8 cellular contexts compared by ENCODE assay signal in the genomic region with DNA sequence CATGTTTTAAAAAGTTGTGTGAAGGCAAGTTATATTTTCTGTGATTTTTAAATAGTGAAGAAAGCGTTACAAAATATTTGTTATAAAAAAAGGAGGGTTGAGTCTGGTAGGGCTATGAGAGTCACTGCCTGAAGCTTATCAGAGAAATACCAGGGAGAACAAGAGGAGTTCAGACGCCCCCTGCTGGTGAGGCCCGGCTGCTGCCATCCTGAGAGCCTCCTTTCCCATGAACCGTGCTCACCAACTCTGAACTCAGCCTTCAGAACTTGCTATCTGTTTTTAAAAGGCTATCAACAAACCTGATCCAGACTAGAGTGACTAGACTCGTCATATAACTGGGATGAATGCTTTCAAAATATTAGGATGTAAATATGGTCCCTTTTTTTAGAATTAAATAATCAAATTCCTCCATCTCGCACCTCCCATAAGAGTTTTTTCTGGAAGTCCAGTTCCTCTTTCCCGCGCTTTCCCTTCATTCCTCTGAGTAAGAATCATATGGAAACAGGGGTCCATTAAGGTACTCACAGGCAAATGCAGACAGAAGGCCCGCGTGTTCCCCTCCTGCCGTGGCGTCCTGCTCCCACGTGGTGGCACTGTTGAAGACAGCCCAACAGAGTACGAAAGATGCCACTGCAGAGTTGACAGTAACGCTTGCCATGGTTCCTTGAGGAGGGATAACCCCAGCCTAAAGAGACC. TPM values are rescaled to one million over a fixed set of nuclear protein-coding genes. Genes with fewer than 3 reads are reported as not detected.
A peak's percentile ranks its signal among the peaks of the same experiment; 100 is the strongest.
DNase-seq lines count a peak whose midpoint lies in the region; ATAC-seq and TF ChIP-seq lines count a peak whose summit lies in the region.

No MANE protein-coding gene starts in this region.

- H3K27me3 Mint-ChIP-seq in activated B cell treated with CpG ODN at 0.5 μM for 24 hours = peaks cover 3% of the 10 kb centered on the region

- intact Hi-C loops in activated B cell treated with CpG ODN at 0.5 μM for 24 hours (cut with micrococcal nuclease) = loop anchor here (1.0 to 5.0 kb wide), 3 partner anchors 281 to 406 kb away; no protein-coding TSS in a partner anchor

- no peaks in the 10 kb centered on the region for H3K9me3 ChIP-seq in AG04450 (ENCODE audit: control insufficient read depth, insufficient read depth, low read length)

- no peak overlapping the region for H3K27ac ChIP-seq in AG04450 (ENCODE audit: low read depth, low read length)
- H3K27ac ChIP-seq in caudate nucleus (ENCODE audit: low read depth, low read length) = no peak overlapping the region

- POLR2A ChIA-PET in AG04450 (lab: Yijun Ruan, JAX) (interaction anchor here (2.2 kb wide), 1 partner anchor 26 kb away, joined by 8 read pairs; the partner anchor contains the start of gene SPATA6), activated B cell treated with CpG ODN at 0.5 μM for 24 hours (lab: Charles Lee) (no interaction called here)

- ATAC-seq in GM18861 (IDR thresholded peaks at IDR 0.05; ENCODE audit: unreplicated experiment) = peak; percentile 78
- ATAC-seq in HG03103 (IDR thresholded peaks at IDR 0.05; ENCODE audit: low read depth, unreplicated experiment) = peak; percentile 91
- peak; percentile 77 for ATAC-seq in activated B cell treated with CpG ODN at 0.5 μM for 24 hours (ENCODE audit: low read depth)

- no peaks in the 10 kb centered on the region for H3K9me3 Mint-ChIP-seq in activated B cell treated with CpG ODN at 0.5 μM for 24 hours

- no peak overlapping the region for H3K27ac Mint-ChIP-seq in activated B cell treated with CpG ODN at 0.5 μM for 24 hours

- CTCF ChIA-PET in AG04450 (lab: Charles Lee) = interaction anchor here (0.6 to 5.0 kb wide), 60 partner anchors 9 to 1302 kb away, joined by 3 to 63 read pairs (median 4); partner anchors contain the start of gene SPATA6
- CTCF ChIA-PET in activated B cell treated with CpG ODN at 0.5 μM for 24 hours (lab: Charles Lee) = interaction anchor here (0.7 to 2.4 kb wide), 5 partner anchors 9 to 404 kb away, joined by 4 to 28 read pairs (median 6); no protein-coding TSS in a partner anchor

- peaks cover 4% of the 10 kb centered on the region for H3K4me1 Mint-ChIP-seq in activated B cell treated with CpG ODN at 0.5 μM for 24 hours

- no peak overlapping the region for H3K4me3 ChIP-seq in AG04450 (ENCODE audit: low read depth, low read length)

- no peaks in the 10 kb centered on the region for H3K36me3 Mint-ChIP-seq in activated B cell treated with CpG ODN at 0.5 μM for 24 hours (ENCODE audit: low read depth)

- DNase-seq in AG04450 (ENCODE audit: low read depth, low spot score) = peak; percentile 48
- peak; percentile 36 for DNase-seq in NCI-H2196 treated with DMSO at 0.1 percent for 48 hours (lab: John Stamatoyannopoulos, UW; ENCODE audit: unreplicated experiment)
- DNase-seq in activated B cell treated with CpG ODN at 0.5 μM for 24 hours = peak; percentile 32
- DNase-seq in caudate nucleus (lab: John Stamatoyannopoulos, UW) = peak in 60 of 61 donors; percentile 4 to 87 (median 64)
- peak; percentile 48 for DNase-seq in kidney glomerular epithelial cell (lab: John Stamatoyannopoulos, UW)
- peak; percentile 69 to 76 for DNase-seq in stimulated activated CD4-positive, alpha-beta T cell treated with anti-CD3 and anti-CD28 coated beads, Interleukin-2, amount 100 ng/mL, for 48 hours

- TF ChIP-seq CTCF in AG04450 (IDR thresholded peaks at IDR 0.05; ENCODE audit: low read depth, low read length) (peak; percentile 98), activated B cell treated with CpG ODN at 0.5 μM for 24 hours (IDR thresholded peaks at IDR 0.05) (peak; percentile 85)

- H3K27me3 ChIP-seq in AG04450 (ENCODE audit: control insufficient read depth, insufficient read depth, low read length) = no peaks in the 10 kb centered on the region

- H3K4me3 Mint-ChIP-seq in activated B cell treated with CpG ODN at 0.5 μM for 24 hours = no peak overlapping the region

RNA-seq across cellular contexts. Expression of gene SPATA6, which starts 26.2 kb away (rescaled TPM):
- polyA plus RNA-seq in AG04450 (2011; rRNA removed) = 4.6 and 6.1 TPM in 2 replicates
- polyA minus RNA-seq in AG04450 (2011; rRNA and poly(A)+ RNA removed) = 9.0 and 12.2 TPM in 2 replicates
- 4.2 and 4.8 TPM in 2 replicates for total RNA-seq in activated B cell treated with CpG ODN at 0.5 μM for 24 hours
